In genomic region chr12:47079894-47080724, GRCh38 we compare ENCODE assay signal across 1 cellular context.
TF ChIP-seq lines count a peak whose summit lies in the region.

TSS of gene AMIGO2 (minus strand) at chr12:47079959. CDS start at chr12:47079002, 957 bp downstream.

TF ChIP-seq in A549, 52 proteins besides CTCF, POLR2A, EP300 and RAD21 (continued from another document):
- peak; percentile 9; the same call in 1 of the 3 replicates for TF ChIP-seq BCL3 (IDR thresholded peaks at IDR 0.05)
- no peak for TF ChIP-seq CHD4 (IDR thresholded peaks at IDR 0.05; ENCODE audit: borderline replicate concordance)
- no peak for TF ChIP-seq ATOH8 (CRISPR knock-in tag; IDR thresholded peaks at IDR 0.05; ENCODE audit: low read depth)
- no peak for TF ChIP-seq JUNB (IDR thresholded peaks at IDR 0.05)
- TF ChIP-seq HEYL (CRISPR knock-in tag; IDR thresholded peaks at IDR 0.05) = no peak
- no peak for TF ChIP-seq KDM5A (IDR thresholded peaks at IDR 0.05)
- TF ChIP-seq CBX8 (IDR thresholded peaks at IDR 0.05) = no peak
- no peak; the same call in 1 of the 2 replicates for TF ChIP-seq MYC (IDR thresholded peaks at IDR 0.05; ENCODE audit: borderline replicate concordance, low read length)
- TF ChIP-seq CEBPB (IDR thresholded peaks at IDR 0.05) = no peak
- no peak for TF ChIP-seq CBX2 (IDR thresholded peaks at IDR 0.05; ENCODE audit: borderline replicate concordance, low read depth)
- no peak for TF ChIP-seq RNF2 (IDR thresholded peaks at IDR 0.05; ENCODE audit: borderline replicate concordance, low read depth)
- 0 out of 2 replicates have a peak, but pooled peaks have one; percentile 43 for TF ChIP-seq RARB (CRISPR knock-in tag; IDR thresholded peaks at IDR 0.05)
- TF ChIP-seq REST (IDR thresholded peaks at IDR 0.05) = no peak
- TF ChIP-seq ZC3H11A (IDR thresholded peaks at IDR 0.05) = no peak
- TF ChIP-seq BHLHE40 (IDR thresholded peaks at IDR 0.05; ENCODE audit: low read depth, low read length) = no peak
- TF ChIP-seq TP53 (CRISPR knock-in tag; IDR thresholded peaks at IDR 0.05) = peak; percentile 55; the same call in 1 of the 2 replicates
- peak; percentile 62 for TF ChIP-seq MAX (IDR thresholded peaks at IDR 0.05)
- no peak for TF ChIP-seq SREBF2 (IDR thresholded peaks at IDR 0.05)
- TF ChIP-seq CHD2 (IDR thresholded peaks at IDR 0.05; ENCODE audit: low read length, partially characterized antibody) = no peak
- TF ChIP-seq PBX3 (IDR thresholded peaks at IDR 0.05) = peak; percentile 33
- no peak for TF ChIP-seq NR3C1 (IDR thresholded peaks at IDR 0.05)
- peak; percentile 25 for TF ChIP-seq HOXA7 (CRISPR knock-in tag; IDR thresholded peaks at IDR 0.05)
- TF ChIP-seq HMGXB4 (CRISPR knock-in tag; IDR thresholded peaks at IDR 0.05; ENCODE audit: borderline replicate concordance) = no peak
- TF ChIP-seq USF2 (IDR thresholded peaks at IDR 0.05) = no peak
- TF ChIP-seq HDAC2 (IDR thresholded peaks at IDR 0.05) = no peak
- no peak for TF ChIP-seq HES2 (IDR thresholded peaks at IDR 0.05)
- peak; percentile 5 to 92 for TF ChIP-seq JUN (IDR thresholded peaks at IDR 0.05)
- TF ChIP-seq E2F6 (IDR thresholded peaks at IDR 0.05; ENCODE audit: borderline replicate concordance, low read depth) = peak; percentile 20
- TF ChIP-seq ZSCAN20 (CRISPR knock-in tag; IDR thresholded peaks at IDR 0.05) = no peak
- no peak for TF ChIP-seq KDM1A (IDR thresholded peaks at IDR 0.05; ENCODE audit: low read depth)
- TF ChIP-seq ZFP36 (IDR thresholded peaks at IDR 0.05; ENCODE audit: borderline replicate concordance, partially characterized antibody) = no peak
- TF ChIP-seq GATA3 (IDR thresholded peaks at IDR 0.05; ENCODE audit: borderline replicate concordance) = peak; percentile 48
- no peak for TF ChIP-seq FOSL2 (IDR thresholded peaks at IDR 0.05)
- TF ChIP-seq FOSL2 (CRISPR knock-in tag; IDR thresholded peaks at IDR 0.05) = no peak; the same call in 1 of the 2 replicates
- TF ChIP-seq NFE2L2 (conservative IDR thresholded peaks at IDR 0.05; ENCODE audit: low read length) = no peak
TF ChIP-seq in A549: peak in this region for 13.
